In genomic region chr12:131941116-131941986, GRCh38 we compare ENCODE assay signal across 1 cellular context.
TF ChIP-seq lines count a peak whose summit lies in the region.

No MANE protein-coding gene starts in this region.

TF ChIP-seq in WTC11, 78 proteins besides CTCF, POLR2A, EP300 and RAD21 (continued from another document):
- TF ChIP-seq AR (CRISPR knock-in tag; IDR thresholded peaks at IDR 0.05): no peak
- no peak for TF ChIP-seq SMAD3 (CRISPR knock-in tag; IDR thresholded peaks at IDR 0.05; ENCODE audit: borderline replicate concordance)
